Comparison of ENCODE assay signal across 27 cellular contexts in the genomic region with DNA sequence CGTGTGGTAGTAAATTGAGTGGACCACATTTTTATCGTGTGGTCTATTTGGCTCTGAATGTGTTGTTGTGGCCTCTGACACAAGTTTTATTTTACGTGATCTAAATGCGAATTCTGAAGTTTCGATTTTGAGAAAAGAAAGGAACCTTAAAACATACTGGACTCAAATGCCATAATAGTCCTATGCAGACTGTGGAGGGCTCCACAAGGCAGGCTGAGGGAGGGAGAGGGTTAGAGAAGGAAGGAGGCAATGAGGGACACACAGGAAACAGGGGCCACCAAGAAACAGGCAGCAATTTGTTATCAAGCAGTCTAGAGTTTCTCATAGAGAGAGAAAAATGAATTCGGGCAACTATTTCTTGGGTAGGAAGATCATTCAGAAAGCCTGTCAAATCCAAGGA.
"Had no signal": no experiment of that assay in that cellular context is flagged by ENCODE, and none has a peak within 500 bp of the region (broad histone marks: within the 10 kb centered on the region; RNA-seq: fewer than 3 reads in every experiment).

No MANE protein-coding gene starts in this region.

- H3K4me1 ChIP-seq: left ventricle myocardium inferior, right atrium auricular region, right lobe of liver, tibial nerve, vagina had no signal

- ATAC-seq: mucosa of descending colon; naive thymus-derived CD4-positive, alpha-beta T cell; natural killer cell treated with Interleukin-12 subunit alpha and Interleukin-12 subunit beta and Interleukin-15 and Interleukin-18, amount 100 ng/mL, for 72 hours; right lobe of liver; stimulated activated memory B cell treated with anti-CD40 and anti-IgM and Interleukin-4, amounts not matched to agents 10 μg/mL and 1 μg/mL and 100 μg/mL, for 72 hours; stimulated activated naive CD8-positive, alpha-beta T cell treated with anti-CD3 and anti-CD28 coated beads, Interleukin-15, amount 100 ng/mL, for 72 hours had no signal

- H3K27me3 Mint-ChIP-seq: natural killer cell treated with Interleukin-12 subunit alpha and Interleukin-12 subunit beta and Interleukin-15 and Interleukin-18, amount 100 ng/mL, for 72 hours; progenitor cell of endocrine pancreas had no signal

- H3K4me3 ChIP-seq: left ventricle myocardium inferior, lung, mucosa of descending colon, ovary, right atrium auricular region, right lobe of liver, smooth muscle cell, tibial nerve, upper lobe of left lung, vagina had no signal

- DNase-seq: hypothalamus; islet precursor cell; left ventricle myocardium inferior; midbrain; mucosa of descending colon; naive thymus-derived CD4-positive, alpha-beta T cell; occipital lobe; ovary; right lobe of liver; stimulated activated CD4-positive, alpha-beta T cell treated with anti-CD3 and anti-CD28 coated beads, Interleukin-1b, Interleukin-23, amount 100 ng/mL, for 48 hours; stimulated activated CD4-positive, alpha-beta T cell treated with anti-CD3 and anti-CD28 coated beads, Interleukin-2, amount 100 ng/mL, for 48 hours; stimulated activated CD4-positive, alpha-beta T cell treated with anti-CD3 and anti-CD28 coated beads, Interleukin-4, amount 100 ng/mL, for 4 hours; stimulated activated CD8-positive, alpha-beta memory T cell treated with anti-CD3 and anti-CD28 coated beads, Interleukin-4, amount 100 ng/mL, for 48 hours; stimulated activated naive CD4-positive, alpha-beta T cell treated with Interleukin-2 at 50 U/mL for 16 hours; stimulated activated naive CD8-positive, alpha-beta T cell treated with anti-CD3 and anti-CD28 coated beads, Interleukin-15, amount 100 ng/mL, for 72 hours; substantia nigra; upper lobe of left lung had no signal

- H3K4me3 Mint-ChIP-seq: naive thymus-derived CD4-positive, alpha-beta T cell; natural killer cell treated with Interleukin-12 subunit alpha and Interleukin-12 subunit beta and Interleukin-15 and Interleukin-18, amount 100 ng/mL, for 72 hours; neural crest cell; stimulated activated memory B cell treated with anti-CD40 and anti-IgM and Interleukin-4, amounts not matched to agents 10 μg/mL and 1 μg/mL and 100 μg/mL, for 72 hours; stimulated activated naive CD8-positive, alpha-beta T cell treated with anti-CD3 and anti-CD28 coated beads, Interleukin-15, amount 100 ng/mL, for 72 hours had no signal

- H3K27ac Mint-ChIP-seq: naive thymus-derived CD4-positive, alpha-beta T cell; natural killer cell treated with Interleukin-12 subunit alpha and Interleukin-12 subunit beta and Interleukin-15 and Interleukin-18, amount 100 ng/mL, for 72 hours; progenitor cell of endocrine pancreas; stimulated activated memory B cell treated with anti-CD40 and anti-IgM and Interleukin-4, amounts not matched to agents 10 μg/mL and 1 μg/mL and 100 μg/mL, for 72 hours; stimulated activated naive CD8-positive, alpha-beta T cell treated with anti-CD3 and anti-CD28 coated beads, Interleukin-15, amount 100 ng/mL, for 72 hours had no signal

- H3K9me3 Mint-ChIP-seq: neural crest cell; stimulated activated naive CD8-positive, alpha-beta T cell treated with anti-CD3 and anti-CD28 coated beads, Interleukin-15, amount 100 ng/mL, for 72 hours had no signal

- H3K4me2 ChIP-seq: smooth muscle cell had no signal

- H3K27me3 ChIP-seq: neutrophil, ovary, right atrium auricular region, right lobe of liver, tibial nerve, upper lobe of left lung, vagina had no signal

- H3K36me3 Mint-ChIP-seq: naive thymus-derived CD4-positive, alpha-beta T cell; natural killer cell treated with Interleukin-12 subunit alpha and Interleukin-12 subunit beta and Interleukin-15 and Interleukin-18, amount 100 ng/mL, for 72 hours; stimulated activated memory B cell treated with anti-CD40 and anti-IgM and Interleukin-4, amounts not matched to agents 10 μg/mL and 1 μg/mL and 100 μg/mL, for 72 hours had no signal

- H3K4me1 Mint-ChIP-seq: naive thymus-derived CD4-positive, alpha-beta T cell; stimulated activated naive CD8-positive, alpha-beta T cell treated with anti-CD3 and anti-CD28 coated beads, Interleukin-15, amount 100 ng/mL, for 72 hours had no signal

- H3K9me3 ChIP-seq: left ventricle myocardium inferior, mucosa of descending colon, neutrophil, ovary, right atrium auricular region, right lobe of liver, tibial nerve, upper lobe of left lung, vagina had no signal

- H3K27ac ChIP-seq: left ventricle myocardium inferior, neutrophil, ovary, right atrium auricular region, right lobe of liver, tibial nerve, upper lobe of left lung, vagina had no signal

- H3K36me3 ChIP-seq: left ventricle myocardium inferior, neutrophil, ovary, right atrium auricular region, right lobe of liver, tibial nerve, upper lobe of left lung, vagina had no signal
